In genomic region chr10:121681171-121681752, GRCh38 we compare ENCODE assay signal across 21 cellular contexts.
DNase-seq lines count a peak whose midpoint lies in the region; ATAC-seq, FAIRE-seq and TF ChIP-seq lines count a peak whose summit lies in the region.
"Had no signal": no experiment of that assay in that cellular context is flagged by ENCODE, and none has a peak within 500 bp of the region (broad histone marks: within the 10 kb centered on the region; RNA-seq: fewer than 3 reads in every experiment).

No MANE protein-coding gene starts in this region.

- H2AFZ ChIP-seq in PC-9, result no peak overlapping the region

- no peaks in the 10 kb centered on the region for H3K9me2 ChIP-seq in PC-9 (ENCODE audit: insufficient read depth)

- H3K27me3 ChIP-seq in SJCRH30 (no peaks in the 10 kb centered on the region), prostate gland (replicated peaks; ENCODE audit: insufficient read depth) (no peaks in the 10 kb centered on the region), PC-9 (ENCODE audit: insufficient read depth, low read depth) (peaks cover 51% of the 10 kb centered on the region), A673 (replicated peaks; ENCODE audit: insufficient read depth, low read depth, low read length, poor library complexity) (peaks cover 22% of the 10 kb centered on the region)
- H3K27me3 ChIP-seq: ascending aorta, colonic mucosa, upper lobe of left lung had no signal

- H3K79me2 ChIP-seq in PC-9 (ENCODE audit: low read depth), result no peaks in the 10 kb centered on the region

- intact Hi-C loops in prostate gland (cut with DNase I), result no loop called here
- intact Hi-C loops in PC-9 (cut with micrococcal nuclease; ENCODE audit: unreplicated experiment), result no loop called here
- intact Hi-C loops in A673 (cut with micrococcal nuclease; ENCODE audit: unreplicated experiment), result no loop called here

- peak overlapping the region; percentile 93 for H3K27ac ChIP-seq in SJCRH30
- H3K27ac ChIP-seq in prostate gland, result peak overlapping the region; percentile 36 to 51
- no peak overlapping the region for H3K27ac ChIP-seq in PC-9
- no peak overlapping the region for H3K27ac ChIP-seq in A673 (ENCODE audit: low read depth, low read length, poor library complexity, severe bottlenecking)
- H3K27ac ChIP-seq: ascending aorta, colonic mucosa, upper lobe of left lung had no signal

- FAIRE-seq in D721Med (lab: Jason Lieb, UNC), result no peak

- H3K4me3 ChIP-seq in SJCRH30 (peak overlapping the region; percentile 48; the same call in 1 of the 2 replicates), prostate gland (no peak overlapping the region), PC-9 (no peak overlapping the region), A673 (ENCODE audit: low read depth, low read length, poor library complexity, severe bottlenecking) (no peak overlapping the region)
- H3K4me3 ChIP-seq: ascending aorta, colonic mucosa, upper lobe of left lung had no signal

- H3K4me1 ChIP-seq in SJCRH30 (peaks cover 50% of the 10 kb centered on the region), prostate gland (replicated peaks) (no peaks in the 10 kb centered on the region), PC-9 (replicated peaks; ENCODE audit: insufficient read depth) (no peaks in the 10 kb centered on the region), A673 (ENCODE audit: insufficient read depth, low read length, poor library complexity, severe bottlenecking) (no peaks in the 10 kb centered on the region)
- H3K4me1 ChIP-seq: ascending aorta, colonic mucosa, upper lobe of left lung had no signal

- TF ChIP-seq CTCF in D721Med (IDR thresholded peaks at IDR 0.05; ENCODE audit: insufficient read depth, missing control alignments) (peak; percentile 5), prostate gland (IDR thresholded peaks at IDR 0.05) (no peak), PC-9 (conservative IDR thresholded peaks at IDR 0.05) (no peak), A673 (conservative IDR thresholded peaks at IDR 0.05; ENCODE audit: low read depth, low read length) (no peak)

- DNase-seq in D721Med (ENCODE audit: insufficient read length, low spot score) (no peak), SJCRH30 (peak; percentile 97 to 99), islet precursor cell (peak; percentile 67), prostate gland (ENCODE audit: low spot score) (no peak), PC-9 (no peak), A673 (ENCODE audit: low spot score) (no peak), H4 (ENCODE audit: low spot score) (no peak)
- DNase-seq: activated CD4-positive, alpha-beta T cell treated with anti-CD3 and anti-CD28 coated beads, Interleukin-2, amount 50 U/mL, for 1 hour; activated CD8-positive, alpha-beta memory T cell treated with anti-CD3 and anti-CD28 coated beads, Interleukin-2, amount 50 U/mL, for 48 hours; activated naive CD4-positive, alpha-beta T cell treated with Interleukin-2 at 50 U/mL for 16 hours; colonic mucosa; GOT3; IMR-90; left ventricle myocardium superior; MM.1S; NCI-H1694 treated with DMSO at 0.1 percent for 48 hours; stimulated activated CD4-positive, alpha-beta T cell treated with anti-CD3 and anti-CD28 coated beads, Interleukin-15, amount 100 ng/mL, for 24 hours; stimulated activated naive B cell treated with anti-CD40 and anti-IgM and Interleukin-4, amounts not matched to agents 10 μg/mL and 1 μg/mL and 100 μg/mL, for 72 hours; upper lobe of left lung had no signal

- H4K20me1 ChIP-seq in PC-9 (ENCODE audit: insufficient read depth), result no peaks in the 10 kb centered on the region

- H3K9me3 ChIP-seq in SJCRH30 (replicated peaks) (no peaks in the 10 kb centered on the region; the same call in 1 of the 2 replicates), prostate gland (no peaks in the 10 kb centered on the region), PC-9 (ENCODE audit: insufficient read depth, low read depth) (no peaks in the 10 kb centered on the region), A673 (ENCODE audit: low read depth, low read length, poor library complexity, severe bottlenecking) (no peaks in the 10 kb centered on the region)
- H3K9me3 ChIP-seq: colonic mucosa had no signal

- CTCF ChIA-PET in PC-9 (lab: Charles Lee), result no interaction called here
- CTCF ChIA-PET in A673 (lab: Charles Lee), result no interaction called here

- no peaks in the 10 kb centered on the region for H3F3A ChIP-seq in PC-9 (ENCODE audit: insufficient read depth, low read depth)

- 66% methylated on average over 8 of the region's 8 CpGs for WGBS in prostate gland

- POLR2A ChIA-PET in PC-9 (lab: Charles Lee; ENCODE audit: unreplicated experiment), result no interaction called here
- POLR2A ChIA-PET in A673 (lab: Charles Lee; ENCODE audit: low non-redundant PET), result no interaction called here

- H3K36me3 ChIP-seq in SJCRH30 (no peaks in the 10 kb centered on the region), prostate gland (no peaks in the 10 kb centered on the region), PC-9 (ENCODE audit: low read depth) (no peaks in the 10 kb centered on the region), A673 (ENCODE audit: insufficient read depth, low read length, poor library complexity, severe bottlenecking) (no peaks in the 10 kb centered on the region)
- H3K36me3 ChIP-seq: ascending aorta, colonic mucosa, upper lobe of left lung had no signal

- no peak for ATAC-seq in GM21528 (IDR thresholded peaks at IDR 0.05; ENCODE audit: low FRiP score, unreplicated experiment)
- ATAC-seq: left ventricle myocardium superior; stimulated activated naive B cell treated with anti-CD40 and anti-IgM and Interleukin-4, amounts not matched to agents 10 μg/mL and 1 μg/mL and 100 μg/mL, for 72 hours had no signal

- BruUV-seq in PC-9 (replicated peaks; lab: Mats Ljungman, UMichigan) (no TSS peak), A673 (replicated peaks; lab: Mats Ljungman, UMichigan) (no TSS peak)

- no peak overlapping the region for H3K4me2 ChIP-seq in PC-9

- no peak for TF ChIP-seq POLR2A in prostate gland (IDR thresholded peaks at IDR 0.05)

Comparison
In these comparisons a context has a peak if more than half of its experiments do, and no peak if none do; other contexts are left out.
1. DNase-seq: peak in SJCRH30 (2 of 2) and islet precursor cell (single experiment); none in D721Med (single experiment), prostate gland (single experiment), PC-9 (0 of 2), A673 (single experiment) and H4 (single experiment).
2. H3K27ac ChIP-seq: peak in SJCRH30 (single experiment) and prostate gland (2 of 2); none in PC-9 (single experiment) and A673 (single experiment).